Comparison of ENCODE assay signal across 1 cellular context in the genomic region with DNA sequence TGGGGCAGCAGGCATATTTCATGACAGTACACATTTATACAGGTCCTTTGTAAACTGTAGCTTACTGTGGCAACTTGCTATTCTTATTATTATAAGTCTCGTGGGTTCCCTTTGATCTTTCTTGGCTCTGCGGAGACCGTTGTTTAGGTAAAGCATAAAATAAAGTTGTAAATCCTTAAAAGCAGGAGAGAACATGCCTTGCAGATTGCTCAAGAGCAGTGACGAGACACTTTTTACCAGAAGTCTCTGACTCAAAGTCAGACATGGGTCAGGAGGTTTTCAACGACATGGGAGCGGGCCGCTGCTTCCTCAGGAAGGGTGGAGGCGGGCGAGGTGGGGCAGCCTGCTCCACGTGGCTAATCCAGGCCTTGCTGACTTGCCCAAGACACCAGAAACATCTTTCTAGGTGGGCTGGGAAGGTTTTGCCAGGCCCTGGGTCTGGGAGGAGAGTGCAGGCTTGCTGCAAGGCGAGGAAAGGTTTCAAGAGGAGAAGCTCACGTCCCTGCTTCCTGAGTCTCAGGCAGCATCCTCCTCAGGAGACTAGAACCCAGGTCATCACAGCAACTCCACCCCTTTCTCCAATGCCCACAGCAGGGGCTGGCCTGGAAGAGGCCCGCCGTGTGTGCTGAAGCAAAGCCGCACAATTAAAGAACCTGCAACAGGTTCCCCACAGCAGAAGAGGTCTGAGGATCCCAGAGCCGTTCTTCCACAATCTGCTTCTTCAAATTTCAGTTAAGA.
TF ChIP-seq lines count a peak whose summit lies in the region.

No MANE protein-coding gene starts in this region.

TF ChIP-seq in K562, 482 proteins besides CTCF, POLR2A, EP300 and RAD21 (continued from another document and continues in another):
- peak; percentile 74; the same call in 1 of the 2 replicates for TF ChIP-seq NFE2L1 (tag; IDR thresholded peaks at IDR 0.05; ENCODE audit: borderline replicate concordance, low read depth)
- no peak for TF ChIP-seq HMG20A (CRISPR knock-in tag; conservative IDR thresholded peaks at IDR 0.05)
- TF ChIP-seq SLC30A9 (CRISPR knock-in tag; IDR thresholded peaks at IDR 0.05): no peak
- peak; percentile 88 for TF ChIP-seq EP400 (IDR thresholded peaks at IDR 0.05)
- no peak for TF ChIP-seq ZNF263 (CRISPR knock-in tag; IDR thresholded peaks at IDR 0.05; ENCODE audit: borderline replicate concordance)
- TF ChIP-seq ARHGAP35 (IDR thresholded peaks at IDR 0.05; ENCODE audit: partially characterized antibody): no peak
- no peak for TF ChIP-seq CBX5 (IDR thresholded peaks at IDR 0.05; ENCODE audit: borderline replicate concordance, low read depth)
- TF ChIP-seq, protein P1, sequence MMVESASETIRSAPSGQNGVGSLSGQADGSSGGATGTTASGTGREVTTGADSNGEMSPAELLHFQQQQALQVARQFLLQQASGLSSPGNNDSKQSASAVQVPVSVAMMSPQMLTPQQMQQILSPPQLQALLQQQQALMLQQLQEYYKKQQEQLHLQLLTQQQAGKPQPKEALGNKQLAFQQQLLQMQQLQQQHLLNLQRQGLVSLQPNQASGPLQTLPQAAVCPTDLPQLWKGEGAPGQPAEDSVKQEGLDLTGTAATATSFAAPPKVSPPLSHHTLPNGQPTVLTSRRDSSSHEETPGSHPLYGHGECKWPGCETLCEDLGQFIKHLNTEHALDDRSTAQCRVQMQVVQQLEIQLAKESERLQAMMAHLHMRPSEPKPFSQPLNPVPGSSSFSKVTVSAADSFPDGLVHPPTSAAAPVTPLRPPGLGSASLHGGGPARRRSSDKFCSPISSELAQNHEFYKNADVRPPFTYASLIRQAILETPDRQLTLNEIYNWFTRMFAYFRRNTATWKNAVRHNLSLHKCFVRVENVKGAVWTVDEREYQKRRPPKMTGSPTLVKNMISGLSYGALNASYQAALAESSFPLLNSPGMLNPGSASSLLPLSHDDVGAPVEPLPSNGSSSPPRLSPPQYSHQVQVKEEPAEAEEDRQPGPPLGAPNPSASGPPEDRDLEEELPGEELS (CRISPR knock-in tag; IDR thresholded peaks at IDR 0.05; ENCODE audit: borderline replicate concordance): no peak
- TF ChIP-seq, protein P2, sequence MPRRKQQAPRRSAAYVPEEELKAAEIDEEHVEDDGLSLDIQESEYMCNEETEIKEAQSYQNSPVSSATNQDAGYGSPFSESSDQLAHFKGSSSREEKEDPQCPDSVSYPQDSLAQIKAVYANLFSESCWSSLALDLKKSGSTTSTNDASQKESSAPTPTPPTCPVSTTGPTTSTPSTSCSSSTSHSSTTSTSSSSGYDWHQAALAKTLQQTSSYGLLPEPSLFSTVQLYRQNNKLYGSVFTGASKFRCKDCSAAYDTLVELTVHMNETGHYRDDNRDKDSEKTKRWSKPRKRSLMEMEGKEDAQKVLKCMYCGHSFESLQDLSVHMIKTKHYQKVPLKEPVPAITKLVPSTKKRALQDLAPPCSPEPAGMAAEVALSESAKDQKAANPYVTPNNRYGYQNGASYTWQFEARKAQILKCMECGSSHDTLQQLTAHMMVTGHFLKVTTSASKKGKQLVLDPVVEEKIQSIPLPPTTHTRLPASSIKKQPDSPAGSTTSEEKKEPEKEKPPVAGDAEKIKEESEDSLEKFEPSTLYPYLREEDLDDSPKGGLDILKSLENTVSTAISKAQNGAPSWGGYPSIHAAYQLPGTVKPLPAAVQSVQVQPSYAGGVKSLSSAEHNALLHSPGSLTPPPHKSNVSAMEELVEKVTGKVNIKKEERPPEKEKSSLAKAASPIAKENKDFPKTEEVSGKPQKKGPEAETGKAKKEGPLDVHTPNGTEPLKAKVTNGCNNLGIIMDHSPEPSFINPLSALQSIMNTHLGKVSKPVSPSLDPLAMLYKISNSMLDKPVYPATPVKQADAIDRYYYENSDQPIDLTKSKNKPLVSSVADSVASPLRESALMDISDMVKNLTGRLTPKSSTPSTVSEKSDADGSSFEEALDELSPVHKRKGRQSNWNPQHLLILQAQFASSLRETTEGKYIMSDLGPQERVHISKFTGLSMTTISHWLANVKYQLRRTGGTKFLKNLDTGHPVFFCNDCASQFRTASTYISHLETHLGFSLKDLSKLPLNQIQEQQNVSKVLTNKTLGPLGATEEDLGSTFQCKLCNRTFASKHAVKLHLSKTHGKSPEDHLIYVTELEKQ (CRISPR knock-in tag; IDR thresholded peaks at IDR 0.05): no peak
- TF ChIP-seq ZKSCAN1 (IDR thresholded peaks at IDR 0.05; ENCODE audit: low read depth, low read length): no peak; the same call in 1 of the 2 replicates
- TF ChIP-seq ZFP36 (IDR thresholded peaks at IDR 0.05; ENCODE audit: low read depth, low read length, partially characterized antibody): no peak
- peak in 1 of 2 experiments; percentile 11; a peak in 1 of 4 replicates for TF ChIP-seq MAZ (CRISPR knock-in tag; conservative IDR thresholded peaks at IDR 0.05 in 1 of 2, IDR thresholded peaks at IDR 0.05 in 1 of 2)
- TF ChIP-seq, protein P3, sequence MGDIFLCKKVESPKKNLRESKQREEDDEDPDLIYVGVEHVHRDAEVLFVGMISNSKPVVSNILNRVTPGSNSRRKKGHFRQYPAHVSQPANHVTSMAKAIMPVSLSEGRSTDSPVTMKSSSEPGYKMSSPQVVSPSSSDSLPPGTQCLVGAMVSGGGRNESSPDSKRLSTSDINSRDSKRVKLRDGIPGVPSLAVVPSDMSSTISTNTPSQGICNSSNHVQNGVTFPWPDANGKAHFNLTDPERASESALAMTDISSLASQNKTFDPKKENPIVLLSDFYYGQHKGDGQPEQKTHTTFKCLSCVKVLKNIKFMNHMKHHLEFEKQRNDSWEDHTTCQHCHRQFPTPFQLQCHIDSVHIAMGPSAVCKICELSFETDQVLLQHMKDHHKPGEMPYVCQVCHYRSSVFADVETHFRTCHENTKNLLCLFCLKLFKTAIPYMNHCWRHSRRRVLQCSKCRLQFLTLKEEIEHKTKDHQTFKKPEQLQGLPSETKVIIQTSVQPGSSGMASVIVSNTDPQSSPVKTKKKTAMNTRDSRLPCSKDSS (IDR thresholded peaks at IDR 0.05; ENCODE audit: low read depth, partially characterized antibody): no peak
- TF ChIP-seq HDAC2 (IDR thresholded peaks at IDR 0.05): no peak
- TF ChIP-seq, protein P4, sequence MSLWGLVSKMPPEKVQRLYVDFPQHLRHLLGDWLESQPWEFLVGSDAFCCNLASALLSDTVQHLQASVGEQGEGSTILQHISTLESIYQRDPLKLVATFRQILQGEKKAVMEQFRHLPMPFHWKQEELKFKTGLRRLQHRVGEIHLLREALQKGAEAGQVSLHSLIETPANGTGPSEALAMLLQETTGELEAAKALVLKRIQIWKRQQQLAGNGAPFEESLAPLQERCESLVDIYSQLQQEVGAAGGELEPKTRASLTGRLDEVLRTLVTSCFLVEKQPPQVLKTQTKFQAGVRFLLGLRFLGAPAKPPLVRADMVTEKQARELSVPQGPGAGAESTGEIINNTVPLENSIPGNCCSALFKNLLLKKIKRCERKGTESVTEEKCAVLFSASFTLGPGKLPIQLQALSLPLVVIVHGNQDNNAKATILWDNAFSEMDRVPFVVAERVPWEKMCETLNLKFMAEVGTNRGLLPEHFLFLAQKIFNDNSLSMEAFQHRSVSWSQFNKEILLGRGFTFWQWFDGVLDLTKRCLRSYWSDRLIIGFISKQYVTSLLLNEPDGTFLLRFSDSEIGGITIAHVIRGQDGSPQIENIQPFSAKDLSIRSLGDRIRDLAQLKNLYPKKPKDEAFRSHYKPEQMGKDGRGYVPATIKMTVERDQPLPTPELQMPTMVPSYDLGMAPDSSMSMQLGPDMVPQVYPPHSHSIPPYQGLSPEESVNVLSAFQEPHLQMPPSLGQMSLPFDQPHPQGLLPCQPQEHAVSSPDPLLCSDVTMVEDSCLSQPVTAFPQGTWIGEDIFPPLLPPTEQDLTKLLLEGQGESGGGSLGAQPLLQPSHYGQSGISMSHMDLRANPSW (CRISPR knock-in tag; IDR thresholded peaks at IDR 0.05): no peak
- TF ChIP-seq YY1 (IDR thresholded peaks at IDR 0.05; ENCODE audit: borderline replicate concordance in 1 of 3, control insufficient read depth in 1 of 3, extremely low read depth in 1 of 3, insufficient read depth in 3 of 3, insufficient read length in 1 of 3, insufficient replicate concordance in 2 of 3, low read depth in 1 of 3, low read length in 2 of 3): peak in 1 of 3 experiments; percentile 29
- TF ChIP-seq SMARCE1 (IDR thresholded peaks at IDR 0.05): peak; percentile 52
- no peak for TF ChIP-seq KAT7 (CRISPR knock-in tag; IDR thresholded peaks at IDR 0.05; ENCODE audit: borderline replicate concordance)
- no peak for TF ChIP-seq ZNF699 (CRISPR knock-in tag; IDR thresholded peaks at IDR 0.05; ENCODE audit: insufficient replicate concordance)
- TF ChIP-seq PYGO2 (tag; IDR thresholded peaks at IDR 0.05): no peak
- TF ChIP-seq CREB1 (IDR thresholded peaks at IDR 0.05): no peak
- no peak for TF ChIP-seq CREB1 (CRISPR knock-in tag; IDR thresholded peaks at IDR 0.05)
- TF ChIP-seq ZNF507 (tag; conservative IDR thresholded peaks at IDR 0.05): no peak
- no peak for TF ChIP-seq ZNF384 (IDR thresholded peaks at IDR 0.05; ENCODE audit: low read depth, low read length)
- TF ChIP-seq, protein P5, sequence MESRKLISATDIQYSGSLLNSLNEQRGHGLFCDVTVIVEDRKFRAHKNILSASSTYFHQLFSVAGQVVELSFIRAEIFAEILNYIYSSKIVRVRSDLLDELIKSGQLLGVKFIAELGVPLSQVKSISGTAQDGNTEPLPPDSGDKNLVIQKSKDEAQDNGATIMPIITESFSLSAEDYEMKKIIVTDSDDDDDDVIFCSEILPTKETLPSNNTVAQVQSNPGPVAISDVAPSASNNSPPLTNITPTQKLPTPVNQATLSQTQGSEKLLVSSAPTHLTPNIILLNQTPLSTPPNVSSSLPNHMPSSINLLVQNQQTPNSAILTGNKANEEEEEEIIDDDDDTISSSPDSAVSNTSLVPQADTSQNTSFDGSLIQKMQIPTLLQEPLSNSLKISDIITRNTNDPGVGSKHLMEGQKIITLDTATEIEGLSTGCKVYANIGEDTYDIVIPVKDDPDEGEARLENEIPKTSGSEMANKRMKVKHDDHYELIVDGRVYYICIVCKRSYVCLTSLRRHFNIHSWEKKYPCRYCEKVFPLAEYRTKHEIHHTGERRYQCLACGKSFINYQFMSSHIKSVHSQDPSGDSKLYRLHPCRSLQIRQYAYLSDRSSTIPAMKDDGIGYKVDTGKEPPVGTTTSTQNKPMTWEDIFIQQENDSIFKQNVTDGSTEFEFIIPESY (CRISPR knock-in tag; IDR thresholded peaks at IDR 0.05): no peak
- peak; percentile 90 for TF ChIP-seq CEBPG (CRISPR knock-in tag; IDR thresholded peaks at IDR 0.05)
- TF ChIP-seq CEBPG (tag; conservative IDR thresholded peaks at IDR 0.05 in 1 of 2, IDR thresholded peaks at IDR 0.05 in 1 of 2): peak; percentile 91 to 97
- TF ChIP-seq, protein P6, sequence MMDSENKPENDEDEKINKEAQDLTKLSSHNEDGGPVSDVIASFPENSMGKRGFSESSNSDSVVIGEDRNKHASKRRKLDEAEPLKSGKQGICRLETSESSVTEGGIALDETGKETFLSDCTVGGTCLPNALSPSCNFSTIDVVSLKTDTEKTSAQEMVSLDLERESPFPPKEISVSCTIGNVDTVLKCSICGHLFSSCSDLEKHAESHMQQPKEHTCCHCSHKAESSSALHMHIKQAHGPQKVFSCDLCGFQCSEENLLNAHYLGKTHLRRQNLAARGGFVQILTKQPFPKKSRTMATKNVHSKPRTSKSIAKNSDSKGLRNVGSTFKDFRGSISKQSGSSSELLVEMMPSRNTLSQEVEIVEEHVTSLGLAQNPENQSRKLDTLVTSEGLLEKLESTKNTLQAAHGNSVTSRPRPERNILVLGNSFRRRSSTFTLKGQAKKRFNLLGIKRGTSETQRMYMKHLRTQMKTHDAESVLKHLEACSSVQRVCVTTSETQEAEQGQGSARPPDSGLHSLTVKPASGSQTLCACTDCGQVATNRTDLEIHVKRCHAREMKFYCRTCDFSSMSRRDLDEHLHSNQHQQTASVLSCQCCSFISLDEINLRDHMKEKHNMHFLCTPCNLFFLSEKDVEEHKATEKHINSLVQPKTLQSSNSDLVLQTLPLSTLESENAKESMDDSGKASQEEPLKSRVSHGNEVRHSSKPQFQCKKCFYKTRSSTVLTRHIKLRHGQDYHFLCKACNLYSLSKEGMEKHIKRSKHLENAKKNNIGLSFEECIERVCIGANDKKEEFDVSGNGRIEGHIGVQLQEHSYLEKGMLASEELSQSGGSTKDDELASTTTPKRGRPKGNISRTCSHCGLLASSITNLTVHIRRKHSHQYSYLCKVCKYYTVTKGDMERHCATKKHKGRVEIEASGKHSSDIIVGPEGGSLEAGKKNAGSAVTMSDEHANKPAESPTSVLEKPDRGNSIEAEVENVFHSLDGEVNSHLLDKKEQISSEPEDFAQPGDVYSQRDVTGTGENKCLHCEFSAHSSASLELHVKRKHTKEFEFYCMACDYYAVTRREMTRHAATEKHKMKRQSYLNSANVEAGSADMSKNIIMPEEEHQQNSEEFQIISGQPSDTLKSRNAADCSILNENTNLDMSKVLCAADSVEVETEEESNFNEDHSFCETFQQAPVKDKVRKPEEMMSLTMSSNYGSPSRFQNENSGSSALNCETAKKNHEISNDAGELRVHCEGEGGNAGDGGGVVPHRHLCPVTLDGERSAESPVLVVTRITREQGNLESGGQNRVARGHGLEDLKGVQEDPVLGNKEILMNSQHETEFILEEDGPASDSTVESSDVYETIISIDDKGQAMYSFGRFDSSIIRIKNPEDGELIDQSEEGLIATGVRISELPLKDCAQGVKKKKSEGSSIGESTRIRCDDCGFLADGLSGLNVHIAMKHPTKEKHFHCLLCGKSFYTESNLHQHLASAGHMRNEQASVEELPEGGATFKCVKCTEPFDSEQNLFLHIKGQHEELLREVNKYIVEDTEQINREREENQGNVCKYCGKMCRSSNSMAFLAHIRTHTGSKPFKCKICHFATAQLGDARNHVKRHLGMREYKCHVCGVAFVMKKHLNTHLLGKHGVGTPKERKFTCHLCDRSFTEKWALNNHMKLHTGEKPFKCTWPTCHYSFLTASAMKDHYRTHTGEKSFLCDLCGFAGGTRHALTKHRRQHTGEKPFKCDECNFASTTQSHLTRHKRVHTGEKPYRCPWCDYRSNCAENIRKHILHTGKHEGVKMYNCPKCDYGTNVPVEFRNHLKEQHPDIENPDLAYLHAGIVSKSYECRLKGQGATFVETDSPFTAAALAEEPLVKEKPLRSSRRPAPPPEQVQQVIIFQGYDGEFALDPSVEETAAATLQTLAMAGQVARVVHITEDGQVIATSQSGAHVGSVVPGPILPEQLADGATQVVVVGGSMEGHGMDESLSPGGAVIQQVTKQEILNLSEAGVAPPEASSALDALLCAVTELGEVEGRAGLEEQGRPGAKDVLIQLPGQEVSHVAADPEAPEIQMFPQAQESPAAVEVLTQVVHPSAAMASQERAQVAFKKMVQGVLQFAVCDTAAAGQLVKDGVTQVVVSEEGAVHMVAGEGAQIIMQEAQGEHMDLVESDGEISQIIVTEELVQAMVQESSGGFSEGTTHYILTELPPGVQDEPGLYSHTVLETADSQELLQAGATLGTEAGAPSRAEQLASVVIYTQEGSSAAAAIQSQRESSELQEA (IDR thresholded peaks at IDR 0.05; ENCODE audit: low read depth): no peak
- no peak for TF ChIP-seq HNRNPH1 (optimal IDR thresholded peaks at IDR 0.05; ENCODE audit: low read depth, low read length)
- TF ChIP-seq, protein P7, sequence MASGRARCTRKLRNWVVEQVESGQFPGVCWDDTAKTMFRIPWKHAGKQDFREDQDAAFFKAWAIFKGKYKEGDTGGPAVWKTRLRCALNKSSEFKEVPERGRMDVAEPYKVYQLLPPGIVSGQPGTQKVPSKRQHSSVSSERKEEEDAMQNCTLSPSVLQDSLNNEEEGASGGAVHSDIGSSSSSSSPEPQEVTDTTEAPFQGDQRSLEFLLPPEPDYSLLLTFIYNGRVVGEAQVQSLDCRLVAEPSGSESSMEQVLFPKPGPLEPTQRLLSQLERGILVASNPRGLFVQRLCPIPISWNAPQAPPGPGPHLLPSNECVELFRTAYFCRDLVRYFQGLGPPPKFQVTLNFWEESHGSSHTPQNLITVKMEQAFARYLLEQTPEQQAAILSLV (tag; IDR thresholded peaks at IDR 0.05): peak; percentile 79
- no peak for TF ChIP-seq HDAC3 (IDR thresholded peaks at IDR 0.05; ENCODE audit: borderline replicate concordance, partially characterized antibody)
- no peak; the same call in 1 of the 2 replicates for TF ChIP-seq ESRRA (IDR thresholded peaks at IDR 0.05; ENCODE audit: borderline replicate concordance, low read depth)
- TF ChIP-seq STAT5B (CRISPR knock-in tag; IDR thresholded peaks at IDR 0.05): no peak
- TF ChIP-seq ZNF121 (CRISPR knock-in tag; conservative IDR thresholded peaks at IDR 0.05): no peak
